ENCODE assay signal across 1 cellular context in genomic region chr5:33209252-33209651, GRCh38.
TF ChIP-seq lines count a peak whose summit lies in the region.

No MANE protein-coding gene starts in this region.

TF ChIP-seq in IMR-90, 13 proteins besides CTCF, POLR2A, EP300 and RAD21 (continued from another document):
- no peak for TF ChIP-seq USF2 (IDR thresholded peaks at IDR 0.05; ENCODE audit: low read depth, low read length)
